In genomic region chr11:85974126-85974525, GRCh38 we compare ENCODE assay signal across 1 cellular context.
TF ChIP-seq lines count a peak whose summit lies in the region.

No MANE protein-coding gene starts in this region.

TF ChIP-seq in HepG2, 621 proteins besides CTCF, POLR2A, EP300 and RAD21 (continued from another document):
- TF ChIP-seq ZNF318 (CRISPR knock-in tag; IDR thresholded peaks at IDR 0.05) (no peak), RARA (CRISPR knock-in tag; IDR thresholded peaks at IDR 0.05) (no peak), FOXK1 (CRISPR knock-in tag; IDR thresholded peaks at IDR 0.05; ENCODE audit: borderline replicate concordance, low read depth) (no peak), ZNF431 (CRISPR knock-in tag; IDR thresholded peaks at IDR 0.05; ENCODE audit: borderline replicate concordance, low read depth) (no peak)
- TF ChIP-seq, protein P1, sequence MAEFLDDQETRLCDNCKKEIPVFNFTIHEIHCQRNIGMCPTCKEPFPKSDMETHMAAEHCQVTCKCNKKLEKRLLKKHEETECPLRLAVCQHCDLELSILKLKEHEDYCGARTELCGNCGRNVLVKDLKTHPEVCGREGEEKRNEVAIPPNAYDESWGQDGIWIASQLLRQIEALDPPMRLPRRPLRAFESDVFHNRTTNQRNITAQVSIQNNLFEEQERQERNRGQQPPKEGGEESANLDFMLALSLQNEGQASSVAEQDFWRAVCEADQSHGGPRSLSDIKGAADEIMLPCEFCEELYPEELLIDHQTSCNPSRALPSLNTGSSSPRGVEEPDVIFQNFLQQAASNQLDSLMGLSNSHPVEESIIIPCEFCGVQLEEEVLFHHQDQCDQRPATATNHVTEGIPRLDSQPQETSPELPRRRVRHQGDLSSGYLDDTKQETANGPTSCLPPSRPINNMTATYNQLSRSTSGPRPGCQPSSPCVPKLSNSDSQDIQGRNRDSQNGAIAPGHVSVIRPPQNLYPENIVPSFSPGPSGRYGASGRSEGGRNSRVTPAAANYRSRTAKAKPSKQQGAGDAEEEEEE (CRISPR knock-in tag; IDR thresholded peaks at IDR 0.05; ENCODE audit: borderline replicate concordance) = no peak
